In genomic region chr2:215447056-215447455, GRCh38 we compare ENCODE assay signal across 18 cellular contexts. TPM values are rescaled to one million over a fixed set of nuclear protein-coding genes. Genes with fewer than 3 reads are reported as not detected.
A peak's percentile ranks its signal among the peaks of the same experiment; 100 is the strongest.
DNase-seq lines count a peak whose midpoint lies in the region; ATAC-seq, FAIRE-seq and TF ChIP-seq lines count a peak whose summit lies in the region.
"Had no signal": no experiment of that assay in that cellular context is flagged by ENCODE, and none has a peak within 500 bp of the region (broad histone marks: within the 10 kb centered on the region; RNA-seq: fewer than 3 reads in every experiment).

No MANE protein-coding gene starts in this region.

- H3K36me3 Mint-ChIP-seq in activated naive CD4-positive, alpha-beta T cell treated with anti-CD3 and anti-CD28 coated beads, Interleukin-2, amount 50 U/mL, for 24 hours = no peaks in the 10 kb centered on the region
- no peaks in the 10 kb centered on the region for H3K36me3 Mint-ChIP-seq in activated naive CD4-positive, alpha-beta T cell treated with anti-CD3 and anti-CD28 coated beads, Interleukin-2, amount 50 U/mL, for 72 hours
- H3K36me3 Mint-ChIP-seq: CD14-positive monocyte; CD4-positive, alpha-beta memory T cell had no signal

- FAIRE-seq in keratinocyte (lab: Jason Lieb, UNC) (peak; percentile 97), H54 (lab: Jason Lieb, UNC) (no peak)
- FAIRE-seq: H1 had no signal

- H4K20me1 ChIP-seq in keratinocyte (ENCODE audit: control insufficient read depth, extremely low read depth, insufficient read depth, low read length) (no peaks in the 10 kb centered on the region), smooth muscle cell (ENCODE audit: low read depth) (no peaks in the 10 kb centered on the region)
- H4K20me1 ChIP-seq: BLaER1 had no signal

- H3K27me3 Mint-ChIP-seq in activated naive CD4-positive, alpha-beta T cell treated with anti-CD3 and anti-CD28 coated beads, Interleukin-2, amount 50 U/mL, for 24 hours = peaks cover 21% of the 10 kb centered on the region

- DNase-seq in activated naive CD4-positive, alpha-beta T cell treated with anti-CD3 and anti-CD28 coated beads, Interleukin-2, amount 50 U/mL, for 72 hours (ENCODE audit: low spot score in 2 of 2) = no peak
- DNase-seq in amniotic epithelial cell (ENCODE audit: low read depth) = peak; percentile 59
- DNase-seq in keratinocyte (ENCODE audit: low read depth, low spot score) = no peak
- no peak for DNase-seq in smooth muscle cell (lab: John Stamatoyannopoulos, UW; ENCODE audit: unreplicated experiment)
- DNase-seq in H54 (ENCODE audit: insufficient read length, low spot score) = no peak
- DNase-seq in activated CD8-positive, alpha-beta memory T cell treated with anti-CD3 and anti-CD28 coated beads, Interleukin-2, amount 50 U/mL, for 4 hours = no peak
- DNase-seq: CD4-positive, alpha-beta memory T cell; DMS153; DMS79; GDM1 had no signal

- no peaks in the 10 kb centered on the region for H3F3A ChIP-seq in smooth muscle cell (ENCODE audit: low read depth)

- no peak for TF ChIP-seq CTCF in keratinocyte (optimal IDR thresholded peaks at IDR 0.05 in 1 of 3, IDR thresholded peaks at IDR 0.05 in 1 of 3, conservative IDR thresholded peaks at IDR 0.05 in 1 of 3; ENCODE audit: extremely low read depth in 1 of 3, insufficient read depth in 2 of 3, low read length in 3 of 3)
- no peak for TF ChIP-seq CTCF in smooth muscle cell (IDR thresholded peaks at IDR 0.05; ENCODE audit: borderline replicate concordance, insufficient read depth, poor library complexity, severe bottlenecking)

- H3K27ac ChIP-seq in keratinocyte (ENCODE audit: control insufficient read depth, insufficient read depth, low read length) (peak overlapping the region; percentile 66), smooth muscle cell (ENCODE audit: low read depth) (peak overlapping the region; percentile 23)
- H3K27ac ChIP-seq: 22Rv1, BLaER1, HL-60 had no signal

- 76% methylated on average over 2 of the region's 2 CpGs for WGBS in smooth muscle cell (ENCODE audit: low lambda C conversion rate)

- no peak overlapping the region for H2AFZ ChIP-seq in keratinocyte (ENCODE audit: control insufficient read depth, low read length)
- H2AFZ ChIP-seq in smooth muscle cell (ENCODE audit: low read depth) = no peak overlapping the region

- H3K36me3 ChIP-seq in keratinocyte (ENCODE audit: control insufficient read depth in 2 of 2, extremely low read depth in 1 of 2, insufficient read depth in 2 of 2, low read length in 2 of 2) = no peaks in the 10 kb centered on the region
- no peaks in the 10 kb centered on the region for H3K36me3 ChIP-seq in smooth muscle cell (ENCODE audit: low read depth)
- H3K36me3 ChIP-seq: BLaER1, HAP-1 had no signal

- H3K4me1 ChIP-seq in keratinocyte (ENCODE audit: control insufficient read depth, extremely low read depth, insufficient read depth, low read length) (peaks cover 25% of the 10 kb centered on the region), smooth muscle cell (ENCODE audit: low read depth) (no peaks in the 10 kb centered on the region)
- H3K4me1 ChIP-seq: BLaER1, HAP-1 had no signal

- H3K4me3 ChIP-seq in keratinocyte (ENCODE audit: control insufficient read depth in 2 of 3, extremely low read depth in 1 of 3, insufficient read depth in 2 of 3, low read depth in 1 of 3, low read length in 3 of 3) = peak overlapping the region in 1 of 3 experiments; percentile 50
- no peak overlapping the region for H3K4me3 ChIP-seq in smooth muscle cell
- H3K4me3 ChIP-seq: BLaER1, HAP-1 had no signal

- H3K9ac ChIP-seq in keratinocyte (ENCODE audit: control insufficient read depth, extremely low read depth, insufficient read depth, low read length) = peak overlapping the region; percentile 36
- no peak overlapping the region for H3K9ac ChIP-seq in smooth muscle cell (ENCODE audit: low read depth)
- H3K9ac ChIP-seq: BLaER1 had no signal

- dilution Hi-C loops in keratinocyte (cut with MboI; ENCODE audit: extremely low pct_ligation_motif_present, low sequenced_read_pairs) = no loop called here

- H3K4me2 ChIP-seq in keratinocyte (ENCODE audit: control insufficient read depth, extremely low read depth, insufficient read depth, low read depth, low read length) (peak overlapping the region; percentile 50), smooth muscle cell (no peak overlapping the region)
- H3K4me2 ChIP-seq: BLaER1 had no signal

- no peaks in the 10 kb centered on the region for H3K4me1 Mint-ChIP-seq in activated naive CD4-positive, alpha-beta T cell treated with anti-CD3 and anti-CD28 coated beads, Interleukin-2, amount 50 U/mL, for 24 hours
- H3K4me1 Mint-ChIP-seq: CD14-positive monocyte; CD4-positive, alpha-beta memory T cell had no signal

- no peaks in the 10 kb centered on the region for H3K9me1 ChIP-seq in keratinocyte (ENCODE audit: control insufficient read depth, extremely low read depth, insufficient read depth, low read length)

- H3K9me3 Mint-ChIP-seq in activated naive CD4-positive, alpha-beta T cell treated with anti-CD3 and anti-CD28 coated beads, Interleukin-2, amount 50 U/mL, for 24 hours = no peaks in the 10 kb centered on the region
- H3K9me3 Mint-ChIP-seq in activated naive CD4-positive, alpha-beta T cell treated with anti-CD3 and anti-CD28 coated beads, Interleukin-2, amount 50 U/mL, for 72 hours = no peaks in the 10 kb centered on the region

- H3K4me3 Mint-ChIP-seq in activated naive CD4-positive, alpha-beta T cell treated with anti-CD3 and anti-CD28 coated beads, Interleukin-2, amount 50 U/mL, for 24 hours = no peak overlapping the region
- H3K4me3 Mint-ChIP-seq: CD4-positive, alpha-beta memory T cell had no signal

- TF ChIP-seq POLR2A in H54 (IDR thresholded peaks at IDR 0.05; ENCODE audit: low read depth, low read length) = no peak

- H3K79me2 ChIP-seq in keratinocyte (ENCODE audit: control insufficient read depth, insufficient read depth, low read length) = no peaks in the 10 kb centered on the region
- H3K79me2 ChIP-seq in smooth muscle cell (ENCODE audit: low read depth) = no peaks in the 10 kb centered on the region

- H3K27me3 ChIP-seq in keratinocyte (ENCODE audit: control insufficient read depth, extremely low read depth, insufficient read depth, low read length) = no peaks in the 10 kb centered on the region
- no peaks in the 10 kb centered on the region for H3K27me3 ChIP-seq in smooth muscle cell (ENCODE audit: low read depth)
- H3K27me3 ChIP-seq: BLaER1 had no signal

- H3K27ac Mint-ChIP-seq in activated naive CD4-positive, alpha-beta T cell treated with anti-CD3 and anti-CD28 coated beads, Interleukin-2, amount 50 U/mL, for 24 hours = peak overlapping the region; percentile 14
- no peak overlapping the region for H3K27ac Mint-ChIP-seq in activated naive CD4-positive, alpha-beta T cell treated with anti-CD3 and anti-CD28 coated beads, Interleukin-2, amount 50 U/mL, for 72 hours
- H3K27ac Mint-ChIP-seq: CD4-positive, alpha-beta memory T cell had no signal

- ATAC-seq in activated naive CD4-positive, alpha-beta T cell treated with anti-CD3 and anti-CD28 coated beads, Interleukin-2, amount 50 U/mL, for 72 hours = no peak
- no peak for ATAC-seq in GM18858 (IDR thresholded peaks at IDR 0.05; ENCODE audit: unreplicated experiment)

- H3K9me3 ChIP-seq in keratinocyte (ENCODE audit: control insufficient read depth, low read depth, low read length) = peaks cover 7% of the 10 kb centered on the region
- no peaks in the 10 kb centered on the region for H3K9me3 ChIP-seq in smooth muscle cell (replicated peaks; ENCODE audit: low read depth)
- H3K9me3 ChIP-seq: BLaER1, HAP-1 had no signal

RNA-seq across cellular contexts. Expression of gene FN1, which starts 11.2 kb away (rescaled TPM):
- total RNA-seq in activated naive CD4-positive, alpha-beta T cell treated with anti-CD3 and anti-CD28 coated beads, Interleukin-2, amount 50 U/mL, for 72 hours = under 1 TPM; 0.16 to 0.62 TPM
- polyA plus RNA-seq in keratinocyte (1,649 to 4,168 TPM (median 2,964 TPM) in 3 replicates), smooth muscle cell (8,934 and 10,917 TPM in 2 replicates)
- polyA plus RNA-seq in keratinocyte (2011; ENCODE audit: low read depth) = 122 TPM
- polyA plus RNA-seq in keratinocyte (2011; cell fraction: cytosol; rRNA removed) = 812 and 843 TPM in 2 replicates
- polyA plus RNA-seq in keratinocyte (2011; cell fraction: nucleus; rRNA removed) = 8,405 and 11,754 TPM in 2 replicates
- 121 and 3,790 TPM in 2 replicates for polyA plus RNA-seq in keratinocyte (2012; ENCODE audit: low replicate concordance)
- polyA minus RNA-seq in keratinocyte = 3,926 to 7,724 TPM (median 4,827 TPM) in 3 replicates
- 2,478 TPM for polyA minus RNA-seq in keratinocyte (2011; cell fraction: cytosol; rRNA and poly(A)+ RNA removed)
- 5,843 and 14,065 TPM in 2 replicates for polyA minus RNA-seq in keratinocyte (2011; cell fraction: nucleus; rRNA and poly(A)+ RNA removed)
- 21,173 and 21,295 TPM in 2 replicates for total RNA-seq in smooth muscle cell
- total RNA-seq: CD4-positive, alpha-beta memory T cell had no signal

Comparison
In these comparisons a context has a peak if more than half of its experiments do, and no peak if none do; other contexts are left out.
1. RNA of gene FN1, which starts 11.2 kb away (total RNA-seq): 21,173 to 21,295 TPM in smooth muscle cell; 0.16 to 0.62 TPM in activated naive CD4-positive, alpha-beta T cell treated with anti-CD3 and anti-CD28 coated beads, Interleukin-2, amount 50 U/mL, for 72 hours; every median in the first group is over 1,000 times any median in the second.